Comparison of ENCODE assay signal across 9 cellular contexts in the genomic region with DNA sequence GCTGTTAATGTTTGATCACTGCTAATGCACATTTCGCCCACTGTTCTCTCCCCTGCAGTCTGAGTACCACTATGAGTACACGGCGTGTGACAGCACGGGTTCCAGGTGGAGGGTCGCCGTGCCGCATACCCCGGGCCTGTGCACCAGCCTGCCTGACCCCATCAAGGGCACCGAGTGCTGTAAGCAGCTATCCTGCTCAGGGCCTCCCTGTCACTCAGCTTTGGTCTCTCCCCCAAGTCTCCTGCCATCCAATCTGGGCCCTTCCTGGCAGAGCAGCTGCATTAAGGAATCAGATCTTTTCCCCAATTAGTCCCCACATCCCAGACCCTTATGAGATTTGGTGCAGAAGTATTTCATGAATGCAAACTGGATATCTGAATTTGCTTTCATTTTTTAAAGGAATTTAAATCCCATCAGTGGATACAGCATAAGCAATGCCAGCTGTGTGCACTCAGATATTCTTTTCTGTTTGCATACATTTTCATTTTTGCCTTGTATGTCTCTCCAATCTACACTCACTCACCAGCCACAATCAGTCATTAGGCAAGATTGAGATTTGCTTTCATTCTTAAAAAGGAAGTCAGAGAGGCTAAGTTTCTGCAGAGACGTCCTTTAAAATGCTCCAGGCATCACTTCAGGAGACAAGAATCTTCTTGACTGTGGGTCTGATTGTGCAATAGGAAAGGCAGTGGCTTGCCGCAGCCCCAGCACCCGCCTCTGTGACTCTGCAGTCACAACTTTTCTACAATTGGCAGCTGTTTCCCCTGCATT. TPM values are rescaled to one million over a fixed set of nuclear protein-coding genes. Genes with fewer than 3 reads are reported as not detected.
DNase-seq lines count a peak whose midpoint lies in the region; ATAC-seq, FAIRE-seq and TF ChIP-seq lines count a peak whose summit lies in the region.
"Had no signal": no experiment of that assay in that cellular context is flagged by ENCODE, and none has a peak within 500 bp of the region (broad histone marks: within the 10 kb centered on the region; RNA-seq: fewer than 3 reads in every experiment).

No MANE protein-coding gene starts in this region.

- H3K27ac Mint-ChIP-seq in astrocyte (ENCODE audit: unreplicated experiment), result no peak overlapping the region
- H3K27ac Mint-ChIP-seq in stimulated activated naive CD8-positive, alpha-beta T cell treated with anti-CD3 and anti-CD28 coated beads, Interleukin-15, amount 100 ng/mL, for 72 hours, result no peak overlapping the region

- no peaks in the 10 kb centered on the region for H4K20me1 ChIP-seq in astrocyte (ENCODE audit: insufficient read depth, low read length)

- H3K9me3 ChIP-seq in astrocyte (ENCODE audit: insufficient read depth, low read depth, low read length) (no peaks in the 10 kb centered on the region), WERI-Rb-1 (ENCODE audit: severe bottlenecking) (no peaks in the 10 kb centered on the region)
- H3K9me3 ChIP-seq: SJSA1 had no signal

- no peak for TF ChIP-seq POLR2A in NB4 (IDR thresholded peaks at IDR 0.05; ENCODE audit: extremely low read depth, insufficient read length)

- H3K4me1 Mint-ChIP-seq in astrocyte (ENCODE audit: low read depth, unreplicated experiment), result peaks cover 19% of the 10 kb centered on the region
- peaks cover 17% of the 10 kb centered on the region for H3K4me1 Mint-ChIP-seq in stimulated activated naive CD8-positive, alpha-beta T cell treated with anti-CD3 and anti-CD28 coated beads, Interleukin-15, amount 100 ng/mL, for 72 hours

- H3K9ac ChIP-seq in astrocyte (ENCODE audit: low read length), result no peak overlapping the region

- no peak for TF ChIP-seq CTCF in NB4 (IDR thresholded peaks at IDR 0.05; ENCODE audit: low read depth, low read length)
- TF ChIP-seq CTCF in astrocyte (IDR thresholded peaks at IDR 0.05; ENCODE audit: insufficient read depth, low read depth, low read length), result no peak
- TF ChIP-seq CTCF in WERI-Rb-1 (IDR thresholded peaks at IDR 0.05; ENCODE audit: low read depth, low read length), result no peak

- H3K4me2 ChIP-seq in astrocyte (ENCODE audit: low read length), result peak overlapping the region; percentile 70

- H3K36me3 ChIP-seq in astrocyte (ENCODE audit: insufficient read depth, low read length) (no peaks in the 10 kb centered on the region), WERI-Rb-1 (no peaks in the 10 kb centered on the region)
- H3K36me3 ChIP-seq: SJSA1 had no signal

- no peak overlapping the region for H3K4me3 ChIP-seq in NB4 (ENCODE audit: low read depth, low read length)
- H3K4me3 ChIP-seq in astrocyte (ENCODE audit: insufficient read depth, low read depth, low read length), result no peak overlapping the region
- H3K4me3 ChIP-seq in WERI-Rb-1 (ENCODE audit: low read depth, low read length), result no peak overlapping the region
- H3K4me3 ChIP-seq: SJSA1 had no signal

- no peak for FAIRE-seq in astrocyte (lab: Jason Lieb, UNC)

- no peaks in the 10 kb centered on the region for H3K79me2 ChIP-seq in astrocyte (ENCODE audit: insufficient read depth, low read length)

- H3K4me1 ChIP-seq in astrocyte (ENCODE audit: insufficient read depth, low read length), result peaks cover 3% of the 10 kb centered on the region

- DNase-seq in GDM1 (lab: John Stamatoyannopoulos, UW) (peak; percentile 35), NB4 (ENCODE audit: low read depth) (peak; percentile 95), astrocyte (ENCODE audit: low read depth) (peak; percentile 80), kidney glomerular epithelial cell (lab: John Stamatoyannopoulos, UW) (peak; percentile 33), NCI-H2227 (lab: John Stamatoyannopoulos, UW; ENCODE audit: unreplicated experiment) (no peak), WERI-Rb-1 (no peak)
- peak in 1 of 2 donors; percentile 50 for DNase-seq in stimulated activated naive CD8-positive, alpha-beta T cell treated with anti-CD3 and anti-CD28 coated beads, Interleukin-15, amount 100 ng/mL, for 72 hours

- no peak overlapping the region for H3K27ac ChIP-seq in astrocyte (ENCODE audit: low read depth, low read length)
- no peak overlapping the region for H3K27ac ChIP-seq in WERI-Rb-1
- H3K27ac ChIP-seq: SJSA1 had no signal

- peak; percentile 63 for ATAC-seq in GM21786 (IDR thresholded peaks at IDR 0.05; ENCODE audit: unreplicated experiment)
- peak; percentile 95 for ATAC-seq in stimulated activated naive CD8-positive, alpha-beta T cell treated with anti-CD3 and anti-CD28 coated beads, Interleukin-15, amount 100 ng/mL, for 72 hours

- no peaks in the 10 kb centered on the region for H3K36me3 Mint-ChIP-seq in astrocyte (ENCODE audit: low read depth, unreplicated experiment)

- H3K27me3 ChIP-seq in astrocyte (ENCODE audit: insufficient read depth, low read length) (peaks cover 3% of the 10 kb centered on the region), WERI-Rb-1 (ENCODE audit: insufficient read depth, low read depth, severe bottlenecking) (no peaks in the 10 kb centered on the region)
- H3K27me3 ChIP-seq: SJSA1 had no signal

- no peaks in the 10 kb centered on the region for H3K9me3 Mint-ChIP-seq in astrocyte (ENCODE audit: unreplicated experiment)
- no peaks in the 10 kb centered on the region for H3K9me3 Mint-ChIP-seq in stimulated activated naive CD8-positive, alpha-beta T cell treated with anti-CD3 and anti-CD28 coated beads, Interleukin-15, amount 100 ng/mL, for 72 hours

- H3K4me3 Mint-ChIP-seq in astrocyte (ENCODE audit: unreplicated experiment), result no peak overlapping the region
- H3K4me3 Mint-ChIP-seq in stimulated activated naive CD8-positive, alpha-beta T cell treated with anti-CD3 and anti-CD28 coated beads, Interleukin-15, amount 100 ng/mL, for 72 hours, result peak overlapping the region in 1 of 2 donors; percentile 60

- peak overlapping the region; percentile 15 for H2AFZ ChIP-seq in astrocyte (ENCODE audit: low read depth, low read length)

- peaks cover 5% of the 10 kb centered on the region for H3K27me3 Mint-ChIP-seq in astrocyte (ENCODE audit: low read depth, unreplicated experiment)
- H3K27me3 Mint-ChIP-seq in stimulated activated naive CD8-positive, alpha-beta T cell treated with anti-CD3 and anti-CD28 coated beads, Interleukin-15, amount 100 ng/mL, for 72 hours, result no peaks in the 10 kb centered on the region

RNA-seq across cellular contexts. Expression of a gene that starts 48.1 kb away (rescaled TPM):
- 1.2 and 1.7 TPM in 2 replicates for total RNA-seq in astrocyte

RNA-seq across cellular contexts. Expression of a gene that starts 51.7 kb away (rescaled TPM):
- 350 and 355 TPM in 2 replicates for total RNA-seq in astrocyte

Comparison
In these comparisons a context has a peak if more than half of its experiments do, and no peak if none do; other contexts are left out.
1. DNase-seq: peak in GDM1 (single experiment), NB4 (single experiment), astrocyte (single experiment) and kidney glomerular epithelial cell (single experiment); none in NCI-H2227 (single experiment) and WERI-Rb-1 (single experiment).